Comparison of ENCODE assay signal across 7 cellular contexts in genomic region chr1:246725191-246725590, GRCh38. TPM values are rescaled to one million over a fixed set of nuclear protein-coding genes. Genes with fewer than 3 reads are reported as not detected.
DNase-seq lines count a peak whose midpoint lies in the region; ATAC-seq and TF ChIP-seq lines count a peak whose summit lies in the region.

No MANE protein-coding gene starts in this region.

- ATAC-seq in stimulated activated naive B cell treated with anti-CD40 and anti-IgM and Interleukin-4, amounts not matched to agents 10 μg/mL and 1 μg/mL and 100 μg/mL, for 72 hours (replicated peaks): no peak
- ATAC-seq in left colon: no peak
- ATAC-seq in GM21529 (IDR thresholded peaks at IDR 0.05; ENCODE audit: unreplicated experiment): no peak

- H3K27ac ChIP-seq in HUES6 (ENCODE audit: low read depth, low read length) (no peak overlapping the region), WERI-Rb-1 (no peak overlapping the region), iPS-18a (ENCODE audit: low read length) (no peak overlapping the region)

- TF ChIP-seq CTCF in WERI-Rb-1 (IDR thresholded peaks at IDR 0.05; ENCODE audit: low read depth, low read length): no peak

- peak overlapping the region; percentile 69 for H3K4me3 ChIP-seq in HUES6 (ENCODE audit: low read depth, low read length)
- peak overlapping the region; percentile 88 for H3K4me3 ChIP-seq in WERI-Rb-1 (ENCODE audit: low read depth, low read length)
- peak overlapping the region; percentile 74 for H3K4me3 ChIP-seq in iPS-18a (ENCODE audit: low read length)

- H3K9me3 ChIP-seq in HUES6 (ENCODE audit: control insufficient read depth, insufficient read depth, low read depth, low read length) (peaks cover 27% of the 10 kb centered on the region), WERI-Rb-1 (ENCODE audit: severe bottlenecking) (peaks cover 11% of the 10 kb centered on the region), iPS-18a (ENCODE audit: control insufficient read depth, low read depth, low read length) (no peaks in the 10 kb centered on the region)

- peak overlapping the region; percentile 91 to 97 for H3K4me3 Mint-ChIP-seq in stimulated activated naive B cell treated with anti-CD40 and anti-IgM and Interleukin-4, amounts not matched to agents 10 μg/mL and 1 μg/mL and 100 μg/mL, for 72 hours

- H3K36me3 ChIP-seq in HUES6 (ENCODE audit: control insufficient read depth, insufficient read depth, low read length): peaks cover 27% of the 10 kb centered on the region
- H3K36me3 ChIP-seq in WERI-Rb-1: peaks cover 46% of the 10 kb centered on the region
- peaks cover 3% of the 10 kb centered on the region for H3K36me3 ChIP-seq in iPS-18a (ENCODE audit: control insufficient read depth, low read depth, low read length)

- peaks cover 21% of the 10 kb centered on the region for H3K27me3 ChIP-seq in HUES6 (ENCODE audit: control insufficient read depth, insufficient read depth, low read length)
- no peaks in the 10 kb centered on the region for H3K27me3 ChIP-seq in WERI-Rb-1 (ENCODE audit: insufficient read depth, low read depth, severe bottlenecking)
- peaks cover 17% of the 10 kb centered on the region for H3K27me3 ChIP-seq in iPS-18a (ENCODE audit: control insufficient read depth, insufficient read depth, low read length)

- peaks cover 0 to 17% of the 10 kb centered on the region in 2 donors for H3K4me1 Mint-ChIP-seq in stimulated activated naive B cell treated with anti-CD40 and anti-IgM and Interleukin-4, amounts not matched to agents 10 μg/mL and 1 μg/mL and 100 μg/mL, for 72 hours

- H3K9me3 Mint-ChIP-seq in stimulated activated naive B cell treated with anti-CD40 and anti-IgM and Interleukin-4, amounts not matched to agents 10 μg/mL and 1 μg/mL and 100 μg/mL, for 72 hours: peaks cover 22 to 24% of the 10 kb centered on the region in 2 donors

- peaks cover 31 to 34% of the 10 kb centered on the region in 2 donors for H3K36me3 Mint-ChIP-seq in stimulated activated naive B cell treated with anti-CD40 and anti-IgM and Interleukin-4, amounts not matched to agents 10 μg/mL and 1 μg/mL and 100 μg/mL, for 72 hours

- intact Hi-C loops in left colon (cut with DNase I, micrococcal nuclease): no loop called here

- H3K27ac Mint-ChIP-seq in stimulated activated naive B cell treated with anti-CD40 and anti-IgM and Interleukin-4, amounts not matched to agents 10 μg/mL and 1 μg/mL and 100 μg/mL, for 72 hours: peak overlapping the region; percentile 70

- peaks cover 5 to 6% of the 10 kb centered on the region in 2 donors for H3K27me3 Mint-ChIP-seq in stimulated activated naive B cell treated with anti-CD40 and anti-IgM and Interleukin-4, amounts not matched to agents 10 μg/mL and 1 μg/mL and 100 μg/mL, for 72 hours

- no peak for DNase-seq in WERI-Rb-1
- DNase-seq in stimulated activated naive B cell treated with anti-CD40 and anti-IgM and Interleukin-4, amounts not matched to agents 10 μg/mL and 1 μg/mL and 100 μg/mL, for 72 hours: no peak
- DNase-seq in left colon: no peak
- DNase-seq in LoVo (ENCODE audit: low spot score): no peak

- H3K9ac ChIP-seq in HUES6 (ENCODE audit: low read length) (no peak overlapping the region), iPS-18a (ENCODE audit: low read length) (peak overlapping the region; percentile 72)

- H3K4me1 ChIP-seq in HUES6 (ENCODE audit: control insufficient read depth, insufficient read depth, low read length) (peaks cover 4% of the 10 kb centered on the region; the same call in 1 of the 2 replicates), iPS-18a (ENCODE audit: control insufficient read depth, low read depth, low read length) (peaks cover 3% of the 10 kb centered on the region)

RNA-seq across cellular contexts. Expression of gene SCCPDH, which starts 1.0 kb away (rescaled TPM):
- 10 to 100 TPM; 30.7 to 32.4 TPM for total RNA-seq in left colon
